In the genomic region with DNA sequence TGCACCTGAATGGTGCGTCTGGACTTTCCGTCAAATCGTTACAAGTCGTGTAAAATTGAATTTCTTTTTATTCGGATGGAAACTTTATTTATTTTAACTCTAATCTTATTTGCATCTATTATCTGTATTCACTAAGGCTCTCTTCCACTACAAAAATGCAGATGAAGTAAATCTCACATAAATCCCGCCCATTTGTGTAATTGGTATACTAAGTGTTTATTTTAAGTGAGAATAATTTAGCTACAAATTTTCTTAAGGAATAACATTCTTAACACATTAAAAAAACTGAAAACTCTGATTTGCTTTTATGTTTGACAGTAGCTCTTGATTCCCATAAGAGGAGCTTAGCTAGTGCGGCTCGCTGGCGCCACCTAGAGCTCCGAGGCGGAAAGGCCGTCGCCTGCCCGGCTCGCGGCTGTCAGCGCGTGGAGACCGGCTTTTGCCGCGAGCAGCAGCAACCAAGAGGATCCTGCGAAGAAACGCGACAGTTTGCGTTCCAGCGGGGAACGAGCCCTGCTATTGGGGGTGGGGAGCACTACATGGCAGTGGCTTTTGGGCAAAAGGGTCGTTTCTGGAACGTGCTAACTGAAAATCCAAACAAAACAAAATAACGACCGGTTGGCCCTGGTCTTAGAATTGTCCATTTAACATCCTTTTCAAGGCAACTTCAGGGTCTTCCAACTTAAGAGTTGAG, we compare ENCODE assay signal across 1 cellular context.
TF ChIP-seq lines count a peak whose summit lies in the region.

No MANE protein-coding gene starts in this region.

TF ChIP-seq in HepG2, 621 proteins besides CTCF, POLR2A, EP300 and RAD21 (continued from another document and continues in another):
- TF ChIP-seq, protein P1, sequence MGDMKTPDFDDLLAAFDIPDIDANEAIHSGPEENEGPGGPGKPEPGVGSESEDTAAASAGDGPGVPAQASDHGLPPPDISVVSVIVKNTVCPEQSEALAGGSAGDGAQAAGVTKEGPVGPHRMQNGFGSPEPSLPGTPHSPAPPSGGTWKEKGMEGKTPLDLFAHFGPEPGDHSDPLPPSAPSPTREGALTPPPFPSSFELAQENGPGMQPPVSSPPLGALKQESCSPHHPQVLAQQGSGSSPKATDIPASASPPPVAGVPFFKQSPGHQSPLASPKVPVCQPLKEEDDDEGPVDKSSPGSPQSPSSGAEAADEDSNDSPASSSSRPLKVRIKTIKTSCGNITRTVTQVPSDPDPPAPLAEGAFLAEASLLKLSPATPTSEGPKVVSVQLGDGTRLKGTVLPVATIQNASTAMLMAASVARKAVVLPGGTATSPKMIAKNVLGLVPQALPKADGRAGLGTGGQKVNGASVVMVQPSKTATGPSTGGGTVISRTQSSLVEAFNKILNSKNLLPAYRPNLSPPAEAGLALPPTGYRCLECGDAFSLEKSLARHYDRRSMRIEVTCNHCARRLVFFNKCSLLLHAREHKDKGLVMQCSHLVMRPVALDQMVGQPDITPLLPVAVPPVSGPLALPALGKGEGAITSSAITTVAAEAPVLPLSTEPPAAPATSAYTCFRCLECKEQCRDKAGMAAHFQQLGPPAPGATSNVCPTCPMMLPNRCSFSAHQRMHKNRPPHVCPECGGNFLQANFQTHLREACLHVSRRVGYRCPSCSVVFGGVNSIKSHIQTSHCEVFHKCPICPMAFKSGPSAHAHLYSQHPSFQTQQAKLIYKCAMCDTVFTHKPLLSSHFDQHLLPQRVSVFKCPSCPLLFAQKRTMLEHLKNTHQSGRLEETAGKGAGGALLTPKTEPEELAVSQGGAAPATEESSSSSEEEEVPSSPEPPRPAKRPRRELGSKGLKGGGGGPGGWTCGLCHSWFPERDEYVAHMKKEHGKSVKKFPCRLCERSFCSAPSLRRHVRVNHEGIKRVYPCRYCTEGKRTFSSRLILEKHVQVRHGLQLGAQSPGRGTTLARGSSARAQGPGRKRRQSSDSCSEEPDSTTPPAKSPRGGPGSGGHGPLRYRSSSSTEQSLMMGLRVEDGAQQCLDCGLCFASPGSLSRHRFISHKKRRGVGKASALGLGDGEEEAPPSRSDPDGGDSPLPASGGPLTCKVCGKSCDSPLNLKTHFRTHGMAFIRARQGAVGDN (CRISPR knock-in tag; IDR thresholded peaks at IDR 0.05) = peak; percentile 65
- no peak for TF ChIP-seq ZNF468 (CRISPR knock-in tag; IDR thresholded peaks at IDR 0.05)
- no peak for TF ChIP-seq ZFYVE20 (CRISPR knock-in tag; IDR thresholded peaks at IDR 0.05; ENCODE audit: borderline replicate concordance, low read depth)
- peak; percentile 53; the same call in 1 of the 2 replicates for TF ChIP-seq KAT8 (CRISPR knock-in tag; IDR thresholded peaks at IDR 0.05)
- TF ChIP-seq, protein P2, sequence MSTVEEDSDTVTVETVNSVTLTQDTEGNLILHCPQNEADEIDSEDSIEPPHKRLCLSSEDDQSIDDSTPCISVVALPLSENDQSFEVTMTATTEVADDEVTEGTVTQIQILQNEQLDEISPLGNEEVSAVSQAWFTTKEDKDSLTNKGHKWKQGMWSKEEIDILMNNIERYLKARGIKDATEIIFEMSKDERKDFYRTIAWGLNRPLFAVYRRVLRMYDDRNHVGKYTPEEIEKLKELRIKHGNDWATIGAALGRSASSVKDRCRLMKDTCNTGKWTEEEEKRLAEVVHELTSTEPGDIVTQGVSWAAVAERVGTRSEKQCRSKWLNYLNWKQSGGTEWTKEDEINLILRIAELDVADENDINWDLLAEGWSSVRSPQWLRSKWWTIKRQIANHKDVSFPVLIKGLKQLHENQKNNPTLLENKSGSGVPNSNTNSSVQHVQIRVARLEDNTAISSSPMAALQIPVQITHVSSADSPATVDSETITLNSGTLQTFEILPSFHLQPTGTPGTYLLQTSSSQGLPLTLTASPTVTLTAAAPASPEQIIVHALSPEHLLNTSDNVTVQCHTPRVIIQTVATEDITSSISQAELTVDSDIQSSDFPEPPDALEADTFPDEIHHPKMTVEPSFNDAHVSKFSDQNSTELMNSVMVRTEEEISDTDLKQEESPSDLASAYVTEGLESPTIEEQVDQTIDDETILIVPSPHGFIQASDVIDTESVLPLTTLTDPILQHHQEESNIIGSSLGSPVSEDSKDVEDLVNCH (CRISPR knock-in tag; IDR thresholded peaks at IDR 0.05) = no peak
- TF ChIP-seq, protein P3, sequence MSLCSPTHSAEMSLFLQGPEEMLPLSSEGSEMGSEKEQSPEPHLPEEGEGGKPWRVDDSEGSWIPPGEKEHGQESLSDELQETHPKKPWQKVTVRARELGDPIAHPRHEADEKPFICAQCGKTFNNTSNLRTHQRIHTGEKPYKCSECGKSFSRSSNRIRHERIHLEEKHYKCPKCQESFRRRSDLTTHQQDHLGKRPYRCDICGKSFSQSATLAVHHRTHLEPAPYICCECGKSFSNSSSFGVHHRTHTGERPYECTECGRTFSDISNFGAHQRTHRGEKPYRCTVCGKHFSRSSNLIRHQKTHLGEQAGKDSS (CRISPR knock-in tag; IDR thresholded peaks at IDR 0.05; ENCODE audit: borderline replicate concordance, low read depth) = peak; percentile 65; the same call in 1 of the 2 replicates
- TF ChIP-seq, protein P4, sequence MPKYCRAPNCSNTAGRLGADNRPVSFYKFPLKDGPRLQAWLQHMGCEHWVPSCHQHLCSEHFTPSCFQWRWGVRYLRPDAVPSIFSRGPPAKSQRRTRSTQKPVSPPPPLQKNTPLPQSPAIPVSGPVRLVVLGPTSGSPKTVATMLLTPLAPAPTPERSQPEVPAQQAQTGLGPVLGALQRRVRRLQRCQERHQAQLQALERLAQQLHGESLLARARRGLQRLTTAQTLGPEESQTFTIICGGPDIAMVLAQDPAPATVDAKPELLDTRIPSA (CRISPR knock-in tag; IDR thresholded peaks at IDR 0.05; ENCODE audit: borderline replicate concordance) = no peak
- no peak for TF ChIP-seq TAF1 (CRISPR knock-in tag; IDR thresholded peaks at IDR 0.05)
- TF ChIP-seq KLF11 (CRISPR knock-in tag; IDR thresholded peaks at IDR 0.05) = peak; percentile 88
- TF ChIP-seq LCORL (IDR thresholded peaks at IDR 0.05) = no peak
- 0 out of 2 replicates have a peak, but pooled peaks have one; percentile 25 for TF ChIP-seq LCORL (CRISPR knock-in tag; IDR thresholded peaks at IDR 0.05)
- peak; percentile 67; the same call in 1 of the 2 replicates for TF ChIP-seq MEIS1 (CRISPR knock-in tag; IDR thresholded peaks at IDR 0.05; ENCODE audit: borderline replicate concordance)
- no peak for TF ChIP-seq U2AF2 (IDR thresholded peaks at IDR 0.05; ENCODE audit: low read depth, low read length)
- peak; percentile 68; the same call in 1 of the 2 replicates for TF ChIP-seq ZNF768 (CRISPR knock-in tag; IDR thresholded peaks at IDR 0.05)
- no peak for TF ChIP-seq MYNN (CRISPR knock-in tag; IDR thresholded peaks at IDR 0.05; ENCODE audit: low read depth)
- no peak for TF ChIP-seq RFX3 (CRISPR knock-in tag; IDR thresholded peaks at IDR 0.05)
- TF ChIP-seq KDM2A (CRISPR knock-in tag; IDR thresholded peaks at IDR 0.05; ENCODE audit: borderline replicate concordance, low read depth) = peak; percentile 90
- TF ChIP-seq, protein P5, sequence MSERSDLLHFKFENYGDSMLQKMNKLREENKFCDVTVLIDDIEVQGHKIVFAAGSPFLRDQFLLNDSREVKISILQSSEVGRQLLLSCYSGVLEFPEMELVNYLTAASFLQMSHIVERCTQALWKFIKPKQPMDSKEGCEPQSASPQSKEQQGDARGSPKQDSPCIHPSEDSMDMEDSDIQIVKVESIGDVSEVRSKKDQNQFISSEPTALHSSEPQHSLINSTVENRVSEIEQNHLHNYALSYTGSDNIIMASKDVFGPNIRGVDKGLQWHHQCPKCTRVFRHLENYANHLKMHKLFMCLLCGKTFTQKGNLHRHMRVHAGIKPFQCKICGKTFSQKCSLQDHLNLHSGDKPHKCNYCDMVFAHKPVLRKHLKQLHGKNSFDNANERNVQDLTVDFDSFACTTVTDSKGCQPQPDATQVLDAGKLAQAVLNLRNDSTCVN (CRISPR knock-in tag; IDR thresholded peaks at IDR 0.05; ENCODE audit: borderline replicate concordance) = peak; percentile 45; the same call in 1 of the 2 replicates
- no peak for TF ChIP-seq NFYB (CRISPR knock-in tag; IDR thresholded peaks at IDR 0.05)
- TF ChIP-seq ZKSCAN8 (CRISPR knock-in tag; IDR thresholded peaks at IDR 0.05; ENCODE audit: borderline replicate concordance) = peak; percentile 56; the same call in 1 of the 2 replicates
- peak; percentile 73; the same call in 1 of the 2 replicates for TF ChIP-seq ARID2 (CRISPR knock-in tag; IDR thresholded peaks at IDR 0.05; ENCODE audit: borderline replicate concordance)
- TF ChIP-seq, protein P6, sequence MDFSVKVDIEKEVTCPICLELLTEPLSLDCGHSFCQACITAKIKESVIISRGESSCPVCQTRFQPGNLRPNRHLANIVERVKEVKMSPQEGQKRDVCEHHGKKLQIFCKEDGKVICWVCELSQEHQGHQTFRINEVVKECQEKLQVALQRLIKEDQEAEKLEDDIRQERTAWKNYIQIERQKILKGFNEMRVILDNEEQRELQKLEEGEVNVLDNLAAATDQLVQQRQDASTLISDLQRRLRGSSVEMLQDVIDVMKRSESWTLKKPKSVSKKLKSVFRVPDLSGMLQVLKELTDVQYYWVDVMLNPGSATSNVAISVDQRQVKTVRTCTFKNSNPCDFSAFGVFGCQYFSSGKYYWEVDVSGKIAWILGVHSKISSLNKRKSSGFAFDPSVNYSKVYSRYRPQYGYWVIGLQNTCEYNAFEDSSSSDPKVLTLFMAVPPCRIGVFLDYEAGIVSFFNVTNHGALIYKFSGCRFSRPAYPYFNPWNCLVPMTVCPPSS (IDR thresholded peaks at IDR 0.05) = no peak
- TF ChIP-seq ZNF430 (CRISPR knock-in tag; IDR thresholded peaks at IDR 0.05) = no peak
- no peak for TF ChIP-seq KLF6 (CRISPR knock-in tag; IDR thresholded peaks at IDR 0.05)
- TF ChIP-seq ZNF33A (CRISPR knock-in tag; IDR thresholded peaks at IDR 0.05; ENCODE audit: borderline replicate concordance) = no peak
- TF ChIP-seq DPF2 (CRISPR knock-in tag; IDR thresholded peaks at IDR 0.05; ENCODE audit: borderline replicate concordance, low read depth) = no peak
- TF ChIP-seq, protein P7, sequence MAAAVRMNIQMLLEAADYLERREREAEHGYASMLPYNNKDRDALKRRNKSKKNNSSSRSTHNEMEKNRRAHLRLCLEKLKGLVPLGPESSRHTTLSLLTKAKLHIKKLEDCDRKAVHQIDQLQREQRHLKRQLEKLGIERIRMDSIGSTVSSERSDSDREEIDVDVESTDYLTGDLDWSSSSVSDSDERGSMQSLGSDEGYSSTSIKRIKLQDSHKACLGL (CRISPR knock-in tag; IDR thresholded peaks at IDR 0.05) = peak; percentile 42; the same call in 1 of the 2 replicates
- TF ChIP-seq BORCS8-MEF2B (CRISPR knock-in tag; IDR thresholded peaks at IDR 0.05) = 0 out of 2 replicates have a peak, but pooled peaks have one; percentile 41
- TF ChIP-seq, protein P8, sequence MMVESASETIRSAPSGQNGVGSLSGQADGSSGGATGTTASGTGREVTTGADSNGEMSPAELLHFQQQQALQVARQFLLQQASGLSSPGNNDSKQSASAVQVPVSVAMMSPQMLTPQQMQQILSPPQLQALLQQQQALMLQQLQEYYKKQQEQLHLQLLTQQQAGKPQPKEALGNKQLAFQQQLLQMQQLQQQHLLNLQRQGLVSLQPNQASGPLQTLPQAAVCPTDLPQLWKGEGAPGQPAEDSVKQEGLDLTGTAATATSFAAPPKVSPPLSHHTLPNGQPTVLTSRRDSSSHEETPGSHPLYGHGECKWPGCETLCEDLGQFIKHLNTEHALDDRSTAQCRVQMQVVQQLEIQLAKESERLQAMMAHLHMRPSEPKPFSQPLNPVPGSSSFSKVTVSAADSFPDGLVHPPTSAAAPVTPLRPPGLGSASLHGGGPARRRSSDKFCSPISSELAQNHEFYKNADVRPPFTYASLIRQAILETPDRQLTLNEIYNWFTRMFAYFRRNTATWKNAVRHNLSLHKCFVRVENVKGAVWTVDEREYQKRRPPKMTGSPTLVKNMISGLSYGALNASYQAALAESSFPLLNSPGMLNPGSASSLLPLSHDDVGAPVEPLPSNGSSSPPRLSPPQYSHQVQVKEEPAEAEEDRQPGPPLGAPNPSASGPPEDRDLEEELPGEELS (CRISPR knock-in tag; IDR thresholded peaks at IDR 0.05) = 0 out of 2 replicates have a peak, but pooled peaks have one; percentile 27
- no peak for TF ChIP-seq ZNF432 (CRISPR knock-in tag; IDR thresholded peaks at IDR 0.05; ENCODE audit: borderline replicate concordance)
- TF ChIP-seq MTF2 (CRISPR knock-in tag; IDR thresholded peaks at IDR 0.05; ENCODE audit: borderline replicate concordance) = peak; percentile 97
- no peak for TF ChIP-seq TP53 (CRISPR knock-in tag; conservative IDR thresholded peaks at IDR 0.05)
- TF ChIP-seq FOXA3 (CRISPR knock-in tag; IDR thresholded peaks at IDR 0.05) = 0 out of 2 replicates have a peak, but pooled peaks have one; percentile 15
- TF ChIP-seq RXRA (CRISPR knock-in tag; IDR thresholded peaks at IDR 0.05) = 0 out of 2 replicates have a peak, but pooled peaks have one; percentile 34
- TF ChIP-seq, protein P9, sequence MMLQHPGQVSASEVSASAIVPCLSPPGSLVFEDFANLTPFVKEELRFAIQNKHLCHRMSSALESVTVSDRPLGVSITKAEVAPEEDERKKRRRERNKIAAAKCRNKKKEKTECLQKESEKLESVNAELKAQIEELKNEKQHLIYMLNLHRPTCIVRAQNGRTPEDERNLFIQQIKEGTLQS (CRISPR knock-in tag; IDR thresholded peaks at IDR 0.05) = no peak
- no peak for TF ChIP-seq ZNF143 (CRISPR knock-in tag; IDR thresholded peaks at IDR 0.05)
- no peak for TF ChIP-seq RFXANK (CRISPR knock-in tag; IDR thresholded peaks at IDR 0.05)
- no peak for TF ChIP-seq ARNT (IDR thresholded peaks at IDR 0.05)
- TF ChIP-seq ZNF558 (CRISPR knock-in tag; IDR thresholded peaks at IDR 0.05; ENCODE audit: borderline replicate concordance) = no peak
- no peak for TF ChIP-seq FOSL1 (CRISPR knock-in tag; IDR thresholded peaks at IDR 0.05; ENCODE audit: borderline replicate concordance)
- TF ChIP-seq AGO1 (IDR thresholded peaks at IDR 0.05; ENCODE audit: low read depth, low read length, poor library complexity, severe bottlenecking) = no peak
- TF ChIP-seq HOXD1 (CRISPR knock-in tag; IDR thresholded peaks at IDR 0.05) = no peak
- peak; percentile 34; the same call in 1 of the 2 replicates for TF ChIP-seq ZNF605 (CRISPR knock-in tag; IDR thresholded peaks at IDR 0.05)
- TF ChIP-seq SPEN (CRISPR knock-in tag; IDR thresholded peaks at IDR 0.05; ENCODE audit: low read depth) = peak; percentile 40; the same call in 1 of the 2 replicates
- TF ChIP-seq, protein P10, sequence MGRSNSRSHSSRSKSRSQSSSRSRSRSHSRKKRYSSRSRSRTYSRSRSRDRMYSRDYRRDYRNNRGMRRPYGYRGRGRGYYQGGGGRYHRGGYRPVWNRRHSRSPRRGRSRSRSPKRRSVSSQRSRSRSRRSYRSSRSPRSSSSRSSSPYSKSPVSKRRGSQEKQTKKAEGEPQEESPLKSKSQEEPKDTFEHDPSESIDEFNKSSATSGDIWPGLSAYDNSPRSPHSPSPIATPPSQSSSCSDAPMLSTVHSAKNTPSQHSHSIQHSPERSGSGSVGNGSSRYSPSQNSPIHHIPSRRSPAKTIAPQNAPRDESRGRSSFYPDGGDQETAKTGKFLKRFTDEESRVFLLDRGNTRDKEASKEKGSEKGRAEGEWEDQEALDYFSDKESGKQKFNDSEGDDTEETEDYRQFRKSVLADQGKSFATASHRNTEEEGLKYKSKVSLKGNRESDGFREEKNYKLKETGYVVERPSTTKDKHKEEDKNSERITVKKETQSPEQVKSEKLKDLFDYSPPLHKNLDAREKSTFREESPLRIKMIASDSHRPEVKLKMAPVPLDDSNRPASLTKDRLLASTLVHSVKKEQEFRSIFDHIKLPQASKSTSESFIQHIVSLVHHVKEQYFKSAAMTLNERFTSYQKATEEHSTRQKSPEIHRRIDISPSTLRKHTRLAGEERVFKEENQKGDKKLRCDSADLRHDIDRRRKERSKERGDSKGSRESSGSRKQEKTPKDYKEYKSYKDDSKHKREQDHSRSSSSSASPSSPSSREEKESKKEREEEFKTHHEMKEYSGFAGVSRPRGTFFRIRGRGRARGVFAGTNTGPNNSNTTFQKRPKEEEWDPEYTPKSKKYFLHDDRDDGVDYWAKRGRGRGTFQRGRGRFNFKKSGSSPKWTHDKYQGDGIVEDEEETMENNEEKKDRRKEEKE (IDR thresholded peaks at IDR 0.05) = no peak
- TF ChIP-seq ESRRA (CRISPR knock-in tag; IDR thresholded peaks at IDR 0.05; ENCODE audit: low read depth) = no peak
- TF ChIP-seq MXD4 (CRISPR knock-in tag; IDR thresholded peaks at IDR 0.05) = peak; percentile 83
